ENCODE assay signal across 8 cellular contexts in the genomic region with DNA sequence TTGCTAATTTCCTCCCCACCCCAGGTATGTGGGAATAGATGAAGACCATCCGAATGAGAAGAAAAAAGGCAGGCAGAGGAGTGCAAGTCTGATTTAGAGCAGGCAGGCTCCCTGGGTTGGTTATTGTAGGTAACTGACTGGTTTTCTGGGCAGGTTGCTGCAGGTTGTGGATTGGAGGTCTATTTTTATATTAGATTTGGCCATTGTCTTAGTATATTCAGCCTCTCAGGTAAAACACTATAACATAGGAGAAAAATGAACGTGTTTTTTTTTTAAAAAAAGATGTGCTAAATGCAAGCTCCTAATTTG. TPM values are rescaled to one million over a fixed set of nuclear protein-coding genes. Genes with fewer than 3 reads are reported as not detected.
DNase-seq lines count a peak whose midpoint lies in the region; ATAC-seq and TF ChIP-seq lines count a peak whose summit lies in the region.

No MANE protein-coding gene starts in this region.

- H3K4me3 Mint-ChIP-seq in IgD-negative memory B cell (peak overlapping the region; percentile 95 to 99 (median 98)), nephron (peak overlapping the region; percentile 93 to 98 (median 94))

- H3K9me3 Mint-ChIP-seq in IgD-negative memory B cell (no peaks in the 10 kb centered on the region), nephron (no peaks in the 10 kb centered on the region)

- no peaks in the 10 kb centered on the region for H4K20me1 ChIP-seq in BLaER1 treated with 17β-estradiol and CSF1 and Interleukin-3, amounts not matched to agents 10 nM and 100 nM

- H3K4me1 Mint-ChIP-seq in IgD-negative memory B cell = peaks cover 12 to 25% (median 17%) of the 10 kb centered on the region in 3 donors
- H3K4me1 Mint-ChIP-seq in nephron = peaks cover 24% of the 10 kb centered on the region

- H3K4me2 ChIP-seq in BLaER1 treated with 17β-estradiol and CSF1 and Interleukin-3, amounts not matched to agents 10 nM and 100 nM = peak overlapping the region; percentile 74 to 97 (median 88)

- peaks cover 5% of the 10 kb centered on the region for H3K36me3 Mint-ChIP-seq in IgD-negative memory B cell
- H3K36me3 Mint-ChIP-seq in nephron (ENCODE audit: low read depth) = peaks cover 20% of the 10 kb centered on the region

- peak overlapping the region; percentile 95 to 98 (median 95) for H3K27ac Mint-ChIP-seq in IgD-negative memory B cell
- H3K27ac Mint-ChIP-seq in nephron = peak overlapping the region; percentile 92 to 98 (median 95)

- H3K27me3 Mint-ChIP-seq in IgD-negative memory B cell (no peaks in the 10 kb centered on the region), nephron (ENCODE audit: low read depth) (no peaks in the 10 kb centered on the region)

- H3K36me3 ChIP-seq in BLaER1 treated with 17β-estradiol and CSF1 and Interleukin-3, amounts not matched to agents 10 nM and 100 nM = peaks cover 17 to 27% (median 22%) of the 10 kb centered on the region in 11 experiments

- H3K9me3 ChIP-seq in BLaER1 treated with 17β-estradiol and CSF1 and Interleukin-3, amounts not matched to agents 10 nM and 100 nM (replicated peaks in 1 of 11) = no peaks in the 10 kb centered on the region

- no peak for ATAC-seq in HG03460 (IDR thresholded peaks at IDR 0.05; ENCODE audit: unreplicated experiment)

- H3K9ac ChIP-seq in BLaER1 treated with 17β-estradiol and CSF1 and Interleukin-3, amounts not matched to agents 10 nM and 100 nM = peak overlapping the region; percentile 85 to 94 (median 89)

- peaks cover 22 to 47% (median 33%) of the 10 kb centered on the region in 10 experiments for H3K4me1 ChIP-seq in BLaER1 treated with 17β-estradiol and CSF1 and Interleukin-3, amounts not matched to agents 10 nM and 100 nM

- peak overlapping the region; percentile 68 to 96 (median 86) for H3K4me3 ChIP-seq in BLaER1 treated with 17β-estradiol and CSF1 and Interleukin-3, amounts not matched to agents 10 nM and 100 nM
- peak overlapping the region; percentile 79 for H3K4me3 ChIP-seq in coronary artery

- TF ChIP-seq CTCF in coronary artery (IDR thresholded peaks at IDR 0.05) (no peak), nephron (IDR thresholded peaks at IDR 0.05; ENCODE audit: unreplicated experiment in 3 of 3) (no peak)

- no peaks in the 10 kb centered on the region for H3K27me3 ChIP-seq in BLaER1 treated with 17β-estradiol and CSF1 and Interleukin-3, amounts not matched to agents 10 nM and 100 nM

- H3K27ac ChIP-seq in BLaER1 treated with 17β-estradiol and CSF1 and Interleukin-3, amounts not matched to agents 10 nM and 100 nM = peak overlapping the region; percentile 78 to 96 (median 90)
- H3K27ac ChIP-seq in coronary artery = peak overlapping the region; percentile 84 to 89

- DNase-seq in coronary artery (ENCODE audit: low spot score) (no peak), NCI-H1092 treated with DMSO at 0.1 percent for 48 hours (lab: John Stamatoyannopoulos, UW) (no peak), putamen (ENCODE audit: low spot score) (no peak), D341Med (ENCODE audit: low spot score) (no peak)

RNA-seq across cellular contexts. Expression of a gene that starts 0.5 kb away (rescaled TPM):
- 15.7 TPM for polyA plus RNA-seq in IgD-negative memory B cell
